8 cellular contexts compared by ENCODE assay signal in the genomic region with DNA sequence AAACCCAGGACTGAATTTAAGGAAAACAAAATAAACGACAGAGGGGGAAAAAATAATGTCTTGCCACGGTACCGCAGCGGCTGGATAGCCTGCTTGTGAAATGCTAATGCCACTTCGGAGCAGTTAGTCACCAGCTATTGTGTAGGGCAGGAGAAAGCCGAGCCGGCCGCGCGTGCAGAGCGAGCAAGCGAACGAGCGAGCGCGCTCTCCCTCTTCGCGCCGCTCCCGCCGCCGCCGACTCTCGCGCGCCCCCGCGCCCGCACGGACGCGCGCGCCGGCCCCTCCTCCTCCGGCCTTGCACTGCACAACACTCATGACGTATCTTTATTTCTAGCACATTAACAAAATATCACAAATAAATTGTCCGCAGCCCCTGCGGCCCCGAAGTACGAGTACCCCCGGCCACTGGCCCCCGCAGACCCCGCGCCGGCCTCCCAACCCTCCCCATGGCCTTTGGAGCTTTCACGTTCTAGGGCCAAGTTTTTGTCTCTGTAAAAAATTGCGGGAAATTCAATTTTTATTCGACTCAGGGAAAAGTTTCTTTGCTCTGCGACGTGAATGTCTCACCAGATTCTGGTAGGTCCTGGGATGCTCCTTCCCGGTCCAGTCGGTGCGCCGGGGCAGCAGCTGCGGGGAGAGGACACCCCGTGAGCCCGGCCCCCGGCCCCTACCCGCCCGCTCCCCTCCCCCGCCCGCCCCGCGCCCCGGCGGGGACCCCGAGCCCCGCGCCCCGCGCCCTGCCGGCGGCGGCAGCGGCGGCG. TPM values are rescaled to one million over a fixed set of nuclear protein-coding genes. Genes with fewer than 3 reads are reported as not detected.
A peak's percentile ranks its signal among the peaks of the same experiment; 100 is the strongest.
DNase-seq lines count a peak whose midpoint lies in the region; ATAC-seq, FAIRE-seq and TF ChIP-seq lines count a peak whose summit lies in the region.

No MANE protein-coding gene starts in this region.

- H3K27me3 ChIP-seq in ascending aorta, result no peaks in the 10 kb centered on the region
- H3K27me3 ChIP-seq in rectal smooth muscle tissue (ENCODE audit: control insufficient read depth, insufficient read depth, low read length), result no peaks in the 10 kb centered on the region
- H3K27me3 ChIP-seq in vagina, result no peaks in the 10 kb centered on the region

- peaks cover 10% of the 10 kb centered on the region for H3K27me3 Mint-ChIP-seq in T-helper 2 cell treated with Interferon-gamma antibody and Interleukin-4, amounts not matched to agents 5 μg/mL and 100 μg/mL, for 36 hours (ENCODE audit: low read depth)

- H3K4me1 ChIP-seq in ascending aorta (peaks cover 0 to 28% of the 10 kb centered on the region in 2 donors), rectal smooth muscle tissue (ENCODE audit: control insufficient read depth, insufficient read depth, low read length) (peaks cover 18% of the 10 kb centered on the region), vagina (peaks cover 43% of the 10 kb centered on the region)

- H3K4me1 Mint-ChIP-seq in T-helper 2 cell treated with Interferon-gamma antibody and Interleukin-4, amounts not matched to agents 5 μg/mL and 100 μg/mL, for 36 hours (ENCODE audit: low read depth), result peaks cover 46% of the 10 kb centered on the region

- peak overlapping the region; percentile 92 for H3K27ac Mint-ChIP-seq in T-helper 2 cell treated with Interferon-gamma antibody and Interleukin-4, amounts not matched to agents 5 μg/mL and 100 μg/mL, for 36 hours

- peak in 1 of 2 donors; percentile 23 for TF ChIP-seq POLR2A in vagina (IDR thresholded peaks at IDR 0.05)

- DNase-seq in GM18507 (ENCODE audit: extremely low spot score, insufficient read length, low read depth) (no peak), NCI-H187 treated with DMSO at 0.1 percent for 48 hours (lab: John Stamatoyannopoulos, UW) (peak; percentile 65), ascending aorta (ENCODE audit: low spot score in 2 of 2) (peak; percentile 69 to 96), hepatic stellate cell (ENCODE audit: low spot score) (peak; percentile 85), vagina (ENCODE audit: extremely low spot score in 2 of 2) (peak in 1 of 2 donors; percentile 92)
- DNase-seq in T-helper 2 cell treated with Interferon-gamma antibody and Interleukin-4, amounts not matched to agents 5 μg/mL and 100 μg/mL, for 36 hours (ENCODE audit: low spot score), result peak; percentile 92

- peak overlapping the region; percentile 85 for H3K4me3 Mint-ChIP-seq in T-helper 2 cell treated with Interferon-gamma antibody and Interleukin-4, amounts not matched to agents 5 μg/mL and 100 μg/mL, for 36 hours

- intact Hi-C loops in ascending aorta (cut with DNase I), result loop anchor here (2.0 kb wide), 1 partner anchor 460 kb away; the partner anchor contains the start of gene LCA5
- intact Hi-C loops in vagina (cut with DNase I), result loop anchor here (5.0 kb wide), 1 partner anchor 155 kb away; the partner anchor contains the start of gene HMGN3

- peak overlapping the region; percentile 56 for H3K9ac ChIP-seq in rectal smooth muscle tissue (ENCODE audit: low read length)

- H3K4me3 ChIP-seq in ascending aorta (peak overlapping the region; percentile 88 to 100), rectal smooth muscle tissue (ENCODE audit: low read length) (peak overlapping the region; percentile 82), vagina (peak overlapping the region; percentile 85 to 92)

- peak; percentile 73 for FAIRE-seq in GM18507 (lab: Jason Lieb, UNC)

- H3K27ac ChIP-seq in ascending aorta (peak overlapping the region; percentile 89 to 100), rectal smooth muscle tissue (ENCODE audit: low read depth, low read length) (peak overlapping the region; percentile 94), vagina (peak overlapping the region; percentile 98)

- H3K36me3 Mint-ChIP-seq in T-helper 2 cell treated with Interferon-gamma antibody and Interleukin-4, amounts not matched to agents 5 μg/mL and 100 μg/mL, for 36 hours (ENCODE audit: low read depth), result peaks cover 20% of the 10 kb centered on the region

- TF ChIP-seq CTCF in ascending aorta (IDR thresholded peaks at IDR 0.05) (no peak), vagina (IDR thresholded peaks at IDR 0.05) (no peak)

- H3K36me3 ChIP-seq in ascending aorta (no peaks in the 10 kb centered on the region), rectal smooth muscle tissue (ENCODE audit: control insufficient read depth, insufficient read depth, low read length) (no peaks in the 10 kb centered on the region), vagina (no peaks in the 10 kb centered on the region)

- peak; percentile 53 for ATAC-seq in HG02970 (IDR thresholded peaks at IDR 0.05; ENCODE audit: low FRiP score, unreplicated experiment)

- H3K9me3 ChIP-seq in ascending aorta (no peaks in the 10 kb centered on the region), vagina (no peaks in the 10 kb centered on the region)

- H3K9me3 Mint-ChIP-seq in T-helper 2 cell treated with Interferon-gamma antibody and Interleukin-4, amounts not matched to agents 5 μg/mL and 100 μg/mL, for 36 hours, result no peaks in the 10 kb centered on the region

RNA-seq across cellular contexts. Expression of gene PHIP, which starts 1.0 kb away (rescaled TPM):
- 14.9 TPM for total RNA-seq in ascending aorta
- total RNA-seq in vagina, result 32.9 TPM
